Comparison of ENCODE assay signal across 15 cellular contexts in the genomic region with DNA sequence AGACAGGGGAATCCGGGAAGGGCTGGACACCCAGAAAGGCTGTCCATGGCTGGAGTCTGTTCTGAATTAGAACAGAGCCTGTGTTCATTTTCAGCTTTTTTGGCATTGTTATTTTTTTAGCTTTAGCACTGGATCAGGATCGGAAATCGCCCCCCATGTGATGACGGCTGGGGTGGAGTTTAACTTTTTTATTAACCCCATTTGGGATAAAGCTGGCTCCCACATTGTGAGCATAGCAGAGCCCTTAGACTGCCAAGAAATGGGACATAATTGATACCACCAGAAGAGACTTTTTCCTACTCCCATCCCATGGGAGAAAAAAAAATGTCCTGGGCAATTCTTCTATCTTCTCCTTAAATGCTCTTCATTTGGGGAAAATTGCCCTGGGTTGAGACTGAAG.
"Had no signal": no experiment of that assay in that cellular context is flagged by ENCODE, and none has a peak within 500 bp of the region (broad histone marks: within the 10 kb centered on the region; RNA-seq: fewer than 3 reads in every experiment).

No MANE protein-coding gene starts in this region.

- H3K4me1 ChIP-seq: psoas muscle, right lobe of liver had no signal

- H3K36me3 ChIP-seq: ovary, right lobe of liver had no signal

- H3K4me3 ChIP-seq: dorsolateral prefrontal cortex, gastroesophageal sphincter, ovary, psoas muscle, right lobe of liver, tibial artery had no signal

- ATAC-seq: activated naive CD4-positive, alpha-beta T cell treated with anti-CD3 and anti-CD28 coated beads, Interleukin-2, amount 50 U/mL, for 72 hours; gastroesophageal sphincter; natural killer cell; psoas muscle; right lobe of liver; stimulated activated memory B cell treated with anti-CD40 and anti-IgM and Interleukin-4, amounts not matched to agents 10 μg/mL and 1 μg/mL and 100 μg/mL, for 72 hours had no signal

- H3K27ac ChIP-seq: dorsolateral prefrontal cortex, gastroesophageal sphincter, ovary, psoas muscle, right lobe of liver had no signal

- DNase-seq: activated CD4-positive, alpha-beta T cell treated with anti-CD3 and anti-CD28 coated beads, Interleukin-2, amount 50 U/mL, for 48 hours; activated gamma-delta T cell treated with Interleukin-2 at 50 U/mL for 16 hours; amniotic stem cell; caudate nucleus; dorsolateral prefrontal cortex; immature natural killer cell; natural killer cell; ovary; psoas muscle; right lobe of liver; stimulated activated CD4-positive, alpha-beta T cell treated with anti-CD3 and anti-CD28 coated beads, Interleukin-4, amount 100 ng/mL, for 4 hours; tibial artery had no signal

- H3K27me3 ChIP-seq: gastroesophageal sphincter, ovary, right lobe of liver, tibial artery had no signal

- H3K9me3 ChIP-seq: gastroesophageal sphincter, ovary, psoas muscle, right lobe of liver, tibial artery had no signal
